15 cellular contexts compared by ENCODE assay signal in the genomic region with DNA sequence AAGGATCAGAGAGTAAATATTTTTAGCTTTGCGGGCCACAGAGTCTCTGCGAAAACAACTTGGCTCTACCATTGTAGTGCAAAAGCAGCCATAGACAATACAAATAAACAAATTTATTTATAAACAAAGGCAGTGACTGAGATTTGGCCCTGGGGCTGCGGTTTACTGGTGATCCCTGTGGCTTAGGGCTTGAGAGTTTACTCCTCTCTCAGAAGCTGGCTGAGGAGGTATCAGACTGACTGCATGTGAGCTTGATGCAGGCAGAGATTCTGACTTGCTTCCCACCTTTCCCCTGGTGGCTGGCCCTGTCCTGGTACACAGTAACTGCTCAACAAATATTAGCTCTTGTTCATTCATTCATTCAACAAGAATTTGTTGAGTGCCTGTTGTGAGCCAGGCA.
DNase-seq lines count a peak whose midpoint lies in the region; ATAC-seq and TF ChIP-seq lines count a peak whose summit lies in the region.
"Had no signal": no experiment of that assay in that cellular context is flagged by ENCODE, and none has a peak within 500 bp of the region (broad histone marks: within the 10 kb centered on the region; RNA-seq: fewer than 3 reads in every experiment).

No MANE protein-coding gene starts in this region.

- peak; percentile 64 for ATAC-seq in WTC11
- no peak for ATAC-seq in naive B cell (ENCODE audit: low read depth in 2 of 2)
- ATAC-seq in sciatic nerve: no peak
- ATAC-seq: CD8-positive, alpha-beta T cell; GM12878; K562 had no signal

- H3K27ac ChIP-seq in BLaER1: peak overlapping the region; percentile 84

- H3K27ac Mint-ChIP-seq in IgD-negative memory B cell (peak overlapping the region in 2 of 3 donors; percentile 57 to 80), WTC11 (no peak overlapping the region), naive B cell (peak overlapping the region in 5 of 6 donors; percentile 1 to 96 (median 64))
- H3K27ac Mint-ChIP-seq: CD14-positive monocyte; CD8-positive, alpha-beta T cell had no signal

- H3K4me2 ChIP-seq in BLaER1: peak overlapping the region; percentile 92

- no peak for TF ChIP-seq CTCF in WTC11 (IDR thresholded peaks at IDR 0.05)

- intact Hi-C loops in sciatic nerve (cut with DNase I): no loop called here

- H3K4me1 ChIP-seq in BLaER1: peaks cover 99% of the 10 kb centered on the region
- H3K4me1 ChIP-seq: BE2C, HAP-1 had no signal

- peak overlapping the region; percentile 57; the same call in 1 of the 2 replicates for H3K9ac ChIP-seq in BLaER1

- H3K9me3 Mint-ChIP-seq in IgD-negative memory B cell: no peaks in the 10 kb centered on the region
- H3K9me3 Mint-ChIP-seq in WTC11: no peaks in the 10 kb centered on the region
- H3K9me3 Mint-ChIP-seq in naive B cell: peaks cover 0 to 8% (median 4%) of the 10 kb centered on the region in 7 donors
- H3K9me3 Mint-ChIP-seq: CD8-positive, alpha-beta T cell had no signal

- POLR2A ChIA-PET in WTC11 (lab: Charles Lee): no interaction called here

- H3K27me3 Mint-ChIP-seq in IgD-negative memory B cell (peaks cover 3% of the 10 kb centered on the region), WTC11 (ENCODE audit: low read depth) (no peaks in the 10 kb centered on the region), naive B cell (no peaks in the 10 kb centered on the region)

- H3K36me3 Mint-ChIP-seq in IgD-negative memory B cell (peaks cover 11% of the 10 kb centered on the region), WTC11 (no peaks in the 10 kb centered on the region), naive B cell (peaks cover 6 to 19% of the 10 kb centered on the region in 2 donors)
- H3K36me3 Mint-ChIP-seq: CD8-positive, alpha-beta T cell had no signal

- H3K36me3 ChIP-seq in BLaER1: peaks cover 17% of the 10 kb centered on the region
- H3K36me3 ChIP-seq: HAP-1 had no signal

- peak overlapping the region; percentile 30 for H3K4me3 ChIP-seq in BLaER1
- H3K4me3 ChIP-seq: GM12878, HAP-1, K562 had no signal

- H3K27me3 ChIP-seq in BLaER1: no peaks in the 10 kb centered on the region
- H3K27me3 ChIP-seq: BE2C had no signal

- H3K4me3 Mint-ChIP-seq in IgD-negative memory B cell (peak overlapping the region in 1 of 4 donors; percentile 4), WTC11 (no peak overlapping the region), naive B cell (peak overlapping the region in 1 of 8 donors; percentile 41)
- H3K4me3 Mint-ChIP-seq: CD14-positive monocyte; CD8-positive, alpha-beta T cell had no signal

- DNase-seq in WTC11 (ENCODE audit: low spot score): no peak
- DNase-seq in naive B cell: no peak
- DNase-seq in iPS-NIHi7 (ENCODE audit: extremely low spot score): no peak
- no peak for DNase-seq in stimulated activated CD4-positive, alpha-beta T cell treated with anti-CD3 and anti-CD28 coated beads, Interleukin-2, amount 100 ng/mL, for 24 hours
- no peak for DNase-seq in sciatic nerve (ENCODE audit: low spot score)
- DNase-seq: BE2C; Calu3; CD8-positive, alpha-beta T cell; DMS79 treated with DMSO at 0.1 percent for 48 hours had no signal

- no peaks in the 10 kb centered on the region for H3K9me3 ChIP-seq in BLaER1
- H3K9me3 ChIP-seq: BE2C, HAP-1 had no signal

- H3K4me1 Mint-ChIP-seq in IgD-negative memory B cell (peaks cover 26 to 39% (median 33%) of the 10 kb centered on the region in 3 donors), WTC11 (peaks cover 17% of the 10 kb centered on the region), naive B cell (peaks cover 68 to 89% (median 81%) of the 10 kb centered on the region in 3 donors)

- CTCF ChIA-PET in WTC11 (lab: Charles Lee): interaction anchor here (0.8 to 1.5 kb wide), 4 partner anchors 14 to 83 kb away, joined by 3 to 5 read pairs (median 4); no protein-coding TSS in a partner anchor

- peaks cover 34% of the 10 kb centered on the region for H4K20me1 ChIP-seq in BLaER1

TF ChIP-seq in WTC11, 78 proteins besides CTCF, POLR2A, EP300 and RAD21:
- TF ChIP-seq NFE2L1 (CRISPR knock-in tag; IDR thresholded peaks at IDR 0.05): no peak
- TF ChIP-seq SMAD3 (CRISPR knock-in tag; IDR thresholded peaks at IDR 0.05; ENCODE audit: borderline replicate concordance): no peak
- TF ChIP-seq, protein P1, sequence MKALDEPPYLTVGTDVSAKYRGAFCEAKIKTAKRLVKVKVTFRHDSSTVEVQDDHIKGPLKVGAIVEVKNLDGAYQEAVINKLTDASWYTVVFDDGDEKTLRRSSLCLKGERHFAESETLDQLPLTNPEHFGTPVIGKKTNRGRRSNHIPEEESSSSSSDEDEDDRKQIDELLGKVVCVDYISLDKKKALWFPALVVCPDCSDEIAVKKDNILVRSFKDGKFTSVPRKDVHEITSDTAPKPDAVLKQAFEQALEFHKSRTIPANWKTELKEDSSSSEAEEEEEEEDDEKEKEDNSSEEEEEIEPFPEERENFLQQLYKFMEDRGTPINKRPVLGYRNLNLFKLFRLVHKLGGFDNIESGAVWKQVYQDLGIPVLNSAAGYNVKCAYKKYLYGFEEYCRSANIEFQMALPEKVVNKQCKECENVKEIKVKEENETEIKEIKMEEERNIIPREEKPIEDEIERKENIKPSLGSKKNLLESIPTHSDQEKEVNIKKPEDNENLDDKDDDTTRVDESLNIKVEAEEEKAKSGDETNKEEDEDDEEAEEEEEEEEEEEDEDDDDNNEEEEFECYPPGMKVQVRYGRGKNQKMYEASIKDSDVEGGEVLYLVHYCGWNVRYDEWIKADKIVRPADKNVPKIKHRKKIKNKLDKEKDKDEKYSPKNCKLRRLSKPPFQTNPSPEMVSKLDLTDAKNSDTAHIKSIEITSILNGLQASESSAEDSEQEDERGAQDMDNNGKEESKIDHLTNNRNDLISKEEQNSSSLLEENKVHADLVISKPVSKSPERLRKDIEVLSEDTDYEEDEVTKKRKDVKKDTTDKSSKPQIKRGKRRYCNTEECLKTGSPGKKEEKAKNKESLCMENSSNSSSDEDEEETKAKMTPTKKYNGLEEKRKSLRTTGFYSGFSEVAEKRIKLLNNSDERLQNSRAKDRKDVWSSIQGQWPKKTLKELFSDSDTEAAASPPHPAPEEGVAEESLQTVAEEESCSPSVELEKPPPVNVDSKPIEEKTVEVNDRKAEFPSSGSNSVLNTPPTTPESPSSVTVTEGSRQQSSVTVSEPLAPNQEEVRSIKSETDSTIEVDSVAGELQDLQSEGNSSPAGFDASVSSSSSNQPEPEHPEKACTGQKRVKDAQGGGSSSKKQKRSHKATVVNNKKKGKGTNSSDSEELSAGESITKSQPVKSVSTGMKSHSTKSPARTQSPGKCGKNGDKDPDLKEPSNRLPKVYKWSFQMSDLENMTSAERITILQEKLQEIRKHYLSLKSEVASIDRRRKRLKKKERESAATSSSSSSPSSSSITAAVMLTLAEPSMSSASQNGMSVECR (CRISPR knock-in tag; IDR thresholded peaks at IDR 0.05; ENCODE audit: borderline replicate concordance): no peak
- TF ChIP-seq, protein P2, sequence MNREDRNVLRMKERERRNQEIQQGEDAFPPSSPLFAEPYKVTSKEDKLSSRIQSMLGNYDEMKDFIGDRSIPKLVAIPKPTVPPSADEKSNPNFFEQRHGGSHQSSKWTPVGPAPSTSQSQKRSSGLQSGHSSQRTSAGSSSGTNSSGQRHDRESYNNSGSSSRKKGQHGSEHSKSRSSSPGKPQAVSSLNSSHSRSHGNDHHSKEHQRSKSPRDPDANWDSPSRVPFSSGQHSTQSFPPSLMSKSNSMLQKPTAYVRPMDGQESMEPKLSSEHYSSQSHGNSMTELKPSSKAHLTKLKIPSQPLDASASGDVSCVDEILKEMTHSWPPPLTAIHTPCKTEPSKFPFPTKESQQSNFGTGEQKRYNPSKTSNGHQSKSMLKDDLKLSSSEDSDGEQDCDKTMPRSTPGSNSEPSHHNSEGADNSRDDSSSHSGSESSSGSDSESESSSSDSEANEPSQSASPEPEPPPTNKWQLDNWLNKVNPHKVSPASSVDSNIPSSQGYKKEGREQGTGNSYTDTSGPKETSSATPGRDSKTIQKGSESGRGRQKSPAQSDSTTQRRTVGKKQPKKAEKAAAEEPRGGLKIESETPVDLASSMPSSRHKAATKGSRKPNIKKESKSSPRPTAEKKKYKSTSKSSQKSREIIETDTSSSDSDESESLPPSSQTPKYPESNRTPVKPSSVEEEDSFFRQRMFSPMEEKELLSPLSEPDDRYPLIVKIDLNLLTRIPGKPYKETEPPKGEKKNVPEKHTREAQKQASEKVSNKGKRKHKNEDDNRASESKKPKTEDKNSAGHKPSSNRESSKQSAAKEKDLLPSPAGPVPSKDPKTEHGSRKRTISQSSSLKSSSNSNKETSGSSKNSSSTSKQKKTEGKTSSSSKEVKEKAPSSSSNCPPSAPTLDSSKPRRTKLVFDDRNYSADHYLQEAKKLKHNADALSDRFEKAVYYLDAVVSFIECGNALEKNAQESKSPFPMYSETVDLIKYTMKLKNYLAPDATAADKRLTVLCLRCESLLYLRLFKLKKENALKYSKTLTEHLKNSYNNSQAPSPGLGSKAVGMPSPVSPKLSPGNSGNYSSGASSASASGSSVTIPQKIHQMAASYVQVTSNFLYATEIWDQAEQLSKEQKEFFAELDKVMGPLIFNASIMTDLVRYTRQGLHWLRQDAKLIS (CRISPR knock-in tag; IDR thresholded peaks at IDR 0.05; ENCODE audit: borderline replicate concordance): no peak
- no peak for TF ChIP-seq ZNF396 (CRISPR knock-in tag; IDR thresholded peaks at IDR 0.05; ENCODE audit: borderline replicate concordance)
- no peak for TF ChIP-seq NFYB (CRISPR knock-in tag; conservative IDR thresholded peaks at IDR 0.05; ENCODE audit: low read depth)
- TF ChIP-seq, protein P3, sequence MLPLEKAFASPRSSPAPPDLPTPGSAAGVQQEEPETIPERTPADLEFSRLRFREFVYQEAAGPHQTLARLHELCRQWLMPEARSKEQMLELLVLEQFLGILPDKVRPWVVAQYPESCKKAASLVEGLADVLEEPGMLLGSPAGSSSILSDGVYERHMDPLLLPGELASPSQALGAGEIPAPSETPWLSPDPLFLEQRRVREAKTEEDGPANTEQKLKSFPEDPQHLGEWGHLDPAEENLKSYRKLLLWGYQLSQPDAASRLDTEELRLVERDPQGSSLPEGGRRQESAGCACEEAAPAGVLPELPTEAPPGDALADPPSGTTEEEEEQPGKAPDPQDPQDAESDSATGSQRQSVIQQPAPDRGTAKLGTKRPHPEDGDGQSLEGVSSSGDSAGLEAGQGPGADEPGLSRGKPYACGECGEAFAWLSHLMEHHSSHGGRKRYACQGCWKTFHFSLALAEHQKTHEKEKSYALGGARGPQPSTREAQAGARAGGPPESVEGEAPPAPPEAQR (CRISPR knock-in tag; IDR thresholded peaks at IDR 0.05): no peak
- TF ChIP-seq OVOL2 (CRISPR knock-in tag; IDR thresholded peaks at IDR 0.05; ENCODE audit: borderline replicate concordance): no peak
